22 cellular contexts compared by ENCODE assay signal in genomic region chr18:75525331-75525730, GRCh38.
"Had no signal": no experiment of that assay in that cellular context is flagged by ENCODE, and none has a peak within 500 bp of the region (broad histone marks: within the 10 kb centered on the region; RNA-seq: fewer than 3 reads in every experiment).

No MANE protein-coding gene starts in this region.

- H3K9me3 ChIP-seq: colonic mucosa, esophagus squamous epithelium, gastrocnemius medialis, heart right ventricle, left lung, lower lobe of right lung, mucosa of descending colon had no signal

- DNase-seq: cerebellar nuclear complex; colonic mucosa; cortex of kidney; effector CD4-positive, alpha-beta T cell; effector memory CD4-positive, alpha-beta T cell; esophagus squamous epithelium; foreskin fibroblast; foreskin melanocyte; gastrocnemius medialis; glutamatergic neuron; head of caudate nucleus; heart right ventricle; hippocampal formation; left cardiac atrium; left ventricle myocardium superior; lower lobe of right lung; mesenchymal stem cell; mucosa of descending colon had no signal

- H3K4me1 ChIP-seq: colonic mucosa, esophagus squamous epithelium, gastrocnemius medialis, heart right ventricle, left lung, lower lobe of right lung had no signal

- H3K27me3 ChIP-seq: colonic mucosa, esophagus squamous epithelium, gastrocnemius medialis, heart right ventricle, left lung had no signal

- H3K27ac ChIP-seq: colonic mucosa, esophagus squamous epithelium, gastrocnemius medialis, heart right ventricle, left lung, lower lobe of right lung had no signal

- H3K36me3 ChIP-seq: colonic mucosa, esophagus squamous epithelium, gastrocnemius medialis, heart right ventricle, left lung, lower lobe of right lung had no signal

- FAIRE-seq: endothelial cell of umbilical vein, islet of Langerhans, keratinocyte had no signal

- H3K4me3 ChIP-seq: colonic mucosa, esophagus squamous epithelium, gastrocnemius medialis, heart right ventricle, left lung, lower lobe of right lung, mucosa of descending colon had no signal
